8 cellular contexts compared by ENCODE assay signal in the genomic region with DNA sequence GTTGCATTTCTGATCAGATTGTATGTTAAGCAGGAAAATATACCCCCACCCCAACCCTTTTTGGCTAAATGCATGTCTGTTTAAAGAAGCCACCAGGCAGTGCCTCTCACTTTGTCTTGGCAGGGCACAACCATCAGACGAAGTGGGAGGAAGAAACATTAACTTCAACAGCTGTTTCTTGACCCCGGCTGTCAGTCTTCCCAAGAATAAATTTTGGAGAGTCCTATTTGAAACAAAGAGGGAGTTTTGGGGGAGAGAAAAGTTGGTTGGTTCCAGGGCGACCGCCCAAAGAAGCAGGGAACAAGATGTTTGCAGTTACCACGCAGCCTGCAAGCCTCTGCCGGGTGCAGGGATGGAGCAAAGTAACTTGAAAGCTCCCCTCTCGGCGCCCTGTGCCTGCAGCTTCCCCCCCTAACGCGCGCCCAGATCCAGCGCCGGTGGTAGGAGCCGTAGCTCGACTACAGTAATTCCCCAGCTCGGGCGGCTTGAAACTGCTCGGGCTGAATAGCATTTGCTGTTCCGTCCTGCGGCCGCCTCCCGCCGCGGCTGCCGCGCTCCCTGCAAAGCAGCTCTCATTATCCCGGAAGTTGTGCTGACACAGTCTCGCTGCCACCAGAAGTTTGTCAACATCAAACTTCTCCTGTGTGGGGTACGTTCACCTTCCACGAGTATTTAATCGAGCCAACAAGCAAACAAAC.
A peak's percentile ranks its signal among the peaks of the same experiment; 100 is the strongest.
DNase-seq lines count a peak whose midpoint lies in the region; ATAC-seq and TF ChIP-seq lines count a peak whose summit lies in the region.

No MANE protein-coding gene starts in this region.

- ATAC-seq in HG02884 (IDR thresholded peaks at IDR 0.05; ENCODE audit: unreplicated experiment) = peak; percentile 80

- H3K4me3 ChIP-seq in right atrium auricular region = peak overlapping the region; percentile 40 to 56
- H3K4me3 ChIP-seq in prostate gland = peak overlapping the region; percentile 32 to 36
- H3K4me3 ChIP-seq in urinary bladder (ENCODE audit: low read depth, low read length) = peak overlapping the region; percentile 55

- in situ Hi-C loops in GM13977 (cut with MboI; ENCODE audit: low pct_unique_long_range_greater_than_20kb, low sequenced_read_pairs, unreplicated experiment) = loop anchor here (5.0 kb wide), 1 partner anchor 94 kb away; no protein-coding TSS in a partner anchor

- H3K27me3 ChIP-seq in right atrium auricular region (no peaks in the 10 kb centered on the region), prostate gland (replicated peaks; ENCODE audit: insufficient read depth) (no peaks in the 10 kb centered on the region)

- H3K4me1 ChIP-seq in right atrium auricular region = peaks cover 0 to 65% of the 10 kb centered on the region in 2 donors
- no peaks in the 10 kb centered on the region for H3K4me1 ChIP-seq in prostate gland (replicated peaks)
- peaks cover 1% of the 10 kb centered on the region for H3K4me1 ChIP-seq in urinary bladder (ENCODE audit: insufficient read depth)

- DNase-seq in GM13977 (ENCODE audit: low spot score) (peak; percentile 85), NCI-H187 (lab: John Stamatoyannopoulos, UW) (peak; percentile 94), T-helper 2 cell (peak; percentile 68 to 94 (median 83)), anterior cingulate cortex (lab: John Stamatoyannopoulos, UW) (peak; percentile 77 to 98 (median 94)), right atrium auricular region (ENCODE audit: low spot score) (peak; percentile 96), prostate gland (ENCODE audit: low spot score) (peak; percentile 94)

- TF ChIP-seq CTCF in GM13977 (IDR thresholded peaks at IDR 0.05; ENCODE audit: extremely low read depth, insufficient read depth, missing control alignments) (no peak), right atrium auricular region (IDR thresholded peaks at IDR 0.05) (peak in 1 of 2 donors; percentile 11), prostate gland (IDR thresholded peaks at IDR 0.05) (peak in 2 of 4 experiments; percentile 29 to 31)

- TF ChIP-seq POLR2A in prostate gland (IDR thresholded peaks at IDR 0.05) = peak; percentile 29

- H3K9me3 ChIP-seq in right atrium auricular region (no peaks in the 10 kb centered on the region), prostate gland (no peaks in the 10 kb centered on the region)

- H3K36me3 ChIP-seq in right atrium auricular region (no peaks in the 10 kb centered on the region), prostate gland (no peaks in the 10 kb centered on the region), urinary bladder (ENCODE audit: insufficient read depth) (no peaks in the 10 kb centered on the region)

- H3K27ac ChIP-seq in right atrium auricular region (peak overlapping the region; percentile 87 to 94), prostate gland (peak overlapping the region; percentile 75 to 82), urinary bladder (ENCODE audit: low read depth) (peak overlapping the region; percentile 90)

- intact Hi-C loops in prostate gland (cut with DNase I) = loop anchor here (1.0 to 5.0 kb wide), 6 partner anchors 64 to 424 kb away; a partner anchor contains a TSS

- under 1% methylated on average over 30 of the region's 31 CpGs for WGBS in prostate gland
- WGBS in urinary bladder = under 1% methylated on average over 31 of the region's 31 CpGs

Comparison
In these comparisons a context has a peak if more than half of its experiments do, and no peak if none do; other contexts are left out.
1. Peak in every context shown above with its lines: DNase-seq, ATAC-seq, H3K4me3 ChIP-seq and H3K27ac ChIP-seq.